ENCODE assay signal across 21 cellular contexts in genomic region chr17:32794533-32795246, GRCh38.
A peak's percentile ranks its signal among the peaks of the same experiment; 100 is the strongest.
DNase-seq lines count a peak whose midpoint lies in the region; ATAC-seq, FAIRE-seq and TF ChIP-seq lines count a peak whose summit lies in the region.
"Had no signal": no experiment of that assay in that cellular context is flagged by ENCODE, and none has a peak within 500 bp of the region (broad histone marks: within the 10 kb centered on the region; RNA-seq: fewer than 3 reads in every experiment).

No MANE protein-coding gene starts in this region.

- TF ChIP-seq RAD21 in A549 (conservative IDR thresholded peaks at IDR 0.05 in 1 of 2, IDR thresholded peaks at IDR 0.05 in 1 of 2): no peak

- POLR2A ChIA-PET in A549 (lab: Yijun Ruan, JAX): no interaction called here

- H3K4me3 ChIP-seq in A549: no peak overlapping the region
- H3K4me3 ChIP-seq: BLaER1 treated with 17β-estradiol and CSF1 and Interleukin-3, amounts not matched to agents 10 nM and 100 nM; breast epithelium; lung; prostate gland; testis had no signal

- no peak for TF ChIP-seq CTCF in A549 (IDR thresholded peaks at IDR 0.05)

- DNase-seq in A549 (ENCODE audit: low read depth in 1 of 2, low spot score in 1 of 2) (no peak), OCI-M1 (lab: John Stamatoyannopoulos, UW) (peak; percentile 93), dermis blood vessel endothelial cell (peak; percentile 56), lung microvascular endothelial cell (ENCODE audit: low read depth in 2 of 2) (peak; percentile 13 to 49), AML-193 (lab: John Stamatoyannopoulos, UW) (no peak), medulla oblongata (ENCODE audit: extremely low spot score) (no peak), NOMO-1 (lab: John Stamatoyannopoulos, UW; ENCODE audit: unreplicated experiment in 2 of 2) (no peak), NCI-H187 (lab: John Stamatoyannopoulos, UW) (no peak)
- DNase-seq: 8988T; activated B cell treated with CpG ODN at 0.5 μM for 24 hours; activated naive CD8-positive, alpha-beta T cell treated with anti-CD3 and anti-CD28 coated beads, Interleukin-2, amount 10 ng/mL, durations not matched to agents 7 days and 5 days; DMS 273 treated with DMSO at 0.1 percent for 48 hours; NCI-H1436; nephron progenitor cell; NK-92 treated with Interleukin-12 subunit alpha and Interleukin-12 subunit beta, amount 100 ng/mL, for 24 hours; T-helper 1 cell; testis had no signal

- H3K4me2 ChIP-seq in A549: no peak overlapping the region

- no peak overlapping the region for H3K27ac ChIP-seq in A549
- H3K27ac ChIP-seq: BLaER1 treated with 17β-estradiol and CSF1 and Interleukin-3, amounts not matched to agents 10 nM and 100 nM; breast epithelium; prostate gland; testis had no signal

- TF ChIP-seq POLR2A in A549 (IDR thresholded peaks at IDR 0.05; ENCODE audit: low read length): no peak

- FAIRE-seq in A549 (lab: Jason Lieb, UNC): no peak

- TF ChIP-seq EP300 in A549 (IDR thresholded peaks at IDR 0.05): no peak

- ATAC-seq in A549: peak; percentile 39 to 43; a peak in 2 of 6 replicates

- no peaks in the 10 kb centered on the region for H3K9me3 ChIP-seq in A549
- H3K9me3 ChIP-seq: BLaER1 treated with 17β-estradiol and CSF1 and Interleukin-3, amounts not matched to agents 10 nM and 100 nM; breast epithelium; prostate gland; testis had no signal

- 86% methylated on average over 7 of the region's 7 CpGs for WGBS in A549 (ENCODE audit: missing lambda C conversion rate)

- H3K4me1 ChIP-seq in A549: no peaks in the 10 kb centered on the region
- H3K4me1 ChIP-seq: breast epithelium, prostate gland, testis had no signal

- CTCF ChIA-PET in A549 (lab: Yijun Ruan, JAX): interaction anchor here (0.6 to 9.4 kb wide), 4 partner anchors 12 to 931 kb away, joined by 3 to 61 read pairs (median 3); no protein-coding TSS in a partner anchor

TF ChIP-seq in A549, 52 proteins besides CTCF, POLR2A, EP300 and RAD21:
- TF ChIP-seq FOSB (CRISPR knock-in tag; IDR thresholded peaks at IDR 0.05) (no peak), EHF (CRISPR knock-in tag; IDR thresholded peaks at IDR 0.05) (no peak), CBX8 (IDR thresholded peaks at IDR 0.05) (no peak), HDAC2 (IDR thresholded peaks at IDR 0.05) (no peak), SMC3 (IDR thresholded peaks at IDR 0.05) (no peak), CHD2 (IDR thresholded peaks at IDR 0.05; ENCODE audit: low read length, partially characterized antibody) (no peak), TP53 (CRISPR knock-in tag; IDR thresholded peaks at IDR 0.05) (no peak), ZC3H11A (IDR thresholded peaks at IDR 0.05) (no peak)

Comparison
In these comparisons a context has a peak if more than half of its experiments do, and no peak if none do; other contexts are left out.
1. DNase-seq: peak in OCI-M1 (single experiment), dermis blood vessel endothelial cell (single experiment) and lung microvascular endothelial cell (2 of 2); none in A549 (0 of 2), AML-193 (0 of 2), medulla oblongata (single experiment), NOMO-1 (0 of 2) and NCI-H187 (0 of 2).